In genomic region chr2:153533803-153534202, GRCh38 we compare ENCODE assay signal across 3 cellular contexts. TPM values are rescaled to one million over a fixed set of nuclear protein-coding genes. Genes with fewer than 3 reads are reported as not detected.
"Had no signal": no experiment of that assay in that cellular context is flagged by ENCODE, and none has a peak within 500 bp of the region (broad histone marks: within the 10 kb centered on the region; RNA-seq: fewer than 3 reads in every experiment).

No MANE protein-coding gene starts in this region.

RNA-seq across cellular contexts. Expression of gene RPRM, which starts 55.2 kb away (rescaled TPM):
- total RNA-seq: GM23248, HepG2 had no signal
- polyA plus RNA-seq: GM23248, HepG2, IgD-negative memory B cell had no signal
